8 cellular contexts compared by ENCODE assay signal in genomic region chr12:68364893-68365725, GRCh38. TPM values are rescaled to one million over a fixed set of nuclear protein-coding genes. Genes with fewer than 3 reads are reported as not detected.
DNase-seq lines count a peak whose midpoint lies in the region; ATAC-seq and TF ChIP-seq lines count a peak whose summit lies in the region.

No MANE protein-coding gene starts in this region.

- peak overlapping the region; percentile 2 for H2AFZ ChIP-seq in trophoblast cell (ENCODE audit: insufficient read depth, low read length, poor library complexity)

- peak overlapping the region; percentile 51; the same call in 1 of the 2 replicates for H3K4me3 ChIP-seq in SK-N-MC
- H3K4me3 ChIP-seq in trophoblast cell (ENCODE audit: low read depth, low read length) = peak overlapping the region; percentile 45
- H3K4me3 ChIP-seq in tibial nerve = peak overlapping the region; percentile 23 to 49 (median 31)

- peaks cover 6% of the 10 kb centered on the region in 2 experiments for H3K4me1 ChIP-seq in trophoblast cell (ENCODE audit: control insufficient read depth in 1 of 2, insufficient read depth in 2 of 2, low read length in 2 of 2)
- peaks cover 0 to 40% (median 23%) of the 10 kb centered on the region in 4 donors for H3K4me1 ChIP-seq in tibial nerve

- peak in 1 of 5 experiments; percentile 37 for TF ChIP-seq CTCF in tibial nerve (IDR thresholded peaks at IDR 0.05)

- peak; percentile 58 to 83 for TF ChIP-seq EP300 in tibial nerve (IDR thresholded peaks at IDR 0.05)

- H2AK5ac ChIP-seq in trophoblast cell (ENCODE audit: low read length) = no peak overlapping the region

- H2BK12ac ChIP-seq in trophoblast cell (ENCODE audit: low read length) = peak overlapping the region; percentile 2

- H3K27ac ChIP-seq in SK-N-MC = no peak overlapping the region
- peak overlapping the region; percentile 54 for H3K27ac ChIP-seq in trophoblast cell (ENCODE audit: low read depth, low read length)
- H3K27ac ChIP-seq in tibial nerve = peak overlapping the region; percentile 69 to 92 (median 84)

- intact Hi-C loops in Right ventricle myocardium superior (cut with DNase I) = no loop called here

- H3K27me3 ChIP-seq in trophoblast cell (ENCODE audit: insufficient read depth, low read length) (no peaks in the 10 kb centered on the region), tibial nerve (no peaks in the 10 kb centered on the region)

- peak; percentile 78 for ATAC-seq in GM19468 (IDR thresholded peaks at IDR 0.05; ENCODE audit: extremely low read depth, unreplicated experiment)
- ATAC-seq in activated naive CD4-positive, alpha-beta T cell treated with anti-CD3 and anti-CD28 coated beads, Interleukin-2, amount 50 U/mL, for 72 hours = peak; percentile 91 to 93
- ATAC-seq in Right ventricle myocardium superior (ENCODE audit: poor library complexity) = peak; percentile 98

- H3K23ac ChIP-seq in trophoblast cell (ENCODE audit: low read length) = no peak overlapping the region

- peak overlapping the region; percentile 6 for H2BK120ac ChIP-seq in trophoblast cell (ENCODE audit: insufficient read depth, low read length, poor library complexity)

- DNase-seq in CMK (ENCODE audit: low read depth) (peak; percentile 98), HK-2 (ENCODE audit: unreplicated experiment) (peak; percentile 87), SK-N-MC (ENCODE audit: low read depth, low spot score) (peak; percentile 26), Right ventricle myocardium superior (peak; percentile 95), trophoblast cell (peak; percentile 97 to 98), tibial nerve (ENCODE audit: low spot score in 2 of 2) (peak; percentile 87 to 89)
- peak; percentile 79 to 89 for DNase-seq in activated naive CD4-positive, alpha-beta T cell treated with anti-CD3 and anti-CD28 coated beads, Interleukin-2, amount 50 U/mL, for 72 hours (ENCODE audit: low spot score in 2 of 2)

- H3K9me3 ChIP-seq in SK-N-MC (ENCODE audit: low read depth, low read length) (no peaks in the 10 kb centered on the region), trophoblast cell (ENCODE audit: insufficient read depth, low read depth, low read length) (no peaks in the 10 kb centered on the region), tibial nerve (no peaks in the 10 kb centered on the region)

- H2BK5ac ChIP-seq in trophoblast cell (ENCODE audit: low read depth, low read length, poor library complexity) = no peak overlapping the region

- peaks cover 5% of the 10 kb centered on the region for H3K79me1 ChIP-seq in trophoblast cell (ENCODE audit: low read length)

- peak overlapping the region; percentile 1 for H3K18ac ChIP-seq in trophoblast cell (ENCODE audit: low read length)

- no peak overlapping the region for H3K4ac ChIP-seq in trophoblast cell (ENCODE audit: low read depth, low read length)

- peak overlapping the region; percentile 33 for H4K12ac ChIP-seq in trophoblast cell (ENCODE audit: low read depth, low read length)

- H4K8ac ChIP-seq in trophoblast cell (ENCODE audit: low read depth, low read length) = peak overlapping the region; percentile 25

- peak overlapping the region; percentile 52 for H3K9ac ChIP-seq in SK-N-MC (ENCODE audit: insufficient read length)
- no peak overlapping the region for H3K9ac ChIP-seq in trophoblast cell (ENCODE audit: low read length)

- H3K4me2 ChIP-seq in trophoblast cell (ENCODE audit: low read length) = peak overlapping the region; percentile 54

- peaks cover 0 to 14% of the 10 kb centered on the region in 2 donors for H3K36me3 Mint-ChIP-seq in activated naive CD4-positive, alpha-beta T cell treated with anti-CD3 and anti-CD28 coated beads, Interleukin-2, amount 50 U/mL, for 72 hours

- peak overlapping the region; percentile 10 for H4K91ac ChIP-seq in trophoblast cell (ENCODE audit: low read depth, low read length)

- no CpG with 5 or more reads among the region's 26 CpGs for WGBS in trophoblast cell (ENCODE audit: extremely low coverage, insufficient coverage, insufficient read length)
- WGBS in tibial nerve, 2 donors = 11 to 13% methylated on average over 18 to 25 of the region's 26 CpGs

- H3K9me3 Mint-ChIP-seq in activated naive CD4-positive, alpha-beta T cell treated with anti-CD3 and anti-CD28 coated beads, Interleukin-2, amount 50 U/mL, for 72 hours = peaks cover 0 to 15% of the 10 kb centered on the region in 2 donors

- no peaks in the 10 kb centered on the region for H3K79me2 ChIP-seq in trophoblast cell (ENCODE audit: control insufficient read depth, insufficient read depth, low read length, poor library complexity)

- peak overlapping the region; percentile 90 to 96 for H3K27ac Mint-ChIP-seq in activated naive CD4-positive, alpha-beta T cell treated with anti-CD3 and anti-CD28 coated beads, Interleukin-2, amount 50 U/mL, for 72 hours

- H3K14ac ChIP-seq in trophoblast cell (ENCODE audit: low read length) = peak overlapping the region; percentile 2

- H3K36me3 ChIP-seq in SK-N-MC (ENCODE audit: insufficient read depth, low read length) (no peaks in the 10 kb centered on the region), trophoblast cell (ENCODE audit: control insufficient read depth in 1 of 2, insufficient read depth in 2 of 2, low read length in 2 of 2) (no peaks in the 10 kb centered on the region), tibial nerve (no peaks in the 10 kb centered on the region)

- TF ChIP-seq POLR2A in tibial nerve (IDR thresholded peaks at IDR 0.05) = peak in 1 of 2 donors; percentile 27

RNA-seq across cellular contexts. Expression of gene MDM1, which starts 32.9 kb away (rescaled TPM):
- 10 to 100 TPM; 20.7 to 38.3 TPM for total RNA-seq in activated naive CD4-positive, alpha-beta T cell treated with anti-CD3 and anti-CD28 coated beads, Interleukin-2, amount 50 U/mL, for 72 hours
- total RNA-seq in Right ventricle myocardium superior (7.3 TPM), tibial nerve (10 to 100 TPM; 11.2 to 49.8 (median 23.3) TPM)
- 3.8 and 4.2 TPM in 2 replicates for polyA plus RNA-seq in trophoblast cell (2013)

Comparison
In these comparisons a context has a peak if more than half of its experiments do, and no peak if none do; other contexts are left out.
1. DNase-seq: peak in every context shown above with its lines; median percentile 98 in CMK; 98 in trophoblast cell; 95 in Right ventricle myocardium superior; 88 in tibial nerve; 87 in HK-2; 84 in activated naive CD4-positive, alpha-beta T cell treated with anti-CD3 and anti-CD28 coated beads, Interleukin-2, amount 50 U/mL, for 72 hours; 26 in SK-N-MC.